In the genomic region with DNA sequence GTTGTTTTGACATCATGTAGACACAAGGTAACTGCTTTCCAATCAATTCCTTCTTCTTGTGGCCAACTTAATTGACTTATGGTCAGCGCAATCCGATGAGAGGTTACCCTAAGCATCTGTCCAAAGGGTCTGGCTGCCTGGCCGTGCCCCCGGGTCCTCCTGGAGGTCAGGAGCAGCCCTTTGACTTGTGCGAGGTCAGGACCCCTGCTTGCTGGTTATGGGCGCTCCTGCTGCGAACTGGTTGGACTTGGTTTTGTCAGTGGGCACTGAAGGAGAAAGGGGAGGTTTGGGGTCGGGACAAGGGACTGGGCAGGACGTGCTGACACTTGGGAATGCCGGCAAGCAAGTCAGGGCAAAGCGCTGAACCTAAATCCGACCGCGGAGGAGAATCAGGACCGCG, we compare ENCODE assay signal across 22 cellular contexts.
"Had no signal": no experiment of that assay in that cellular context is flagged by ENCODE, and none has a peak within 500 bp of the region (broad histone marks: within the 10 kb centered on the region; RNA-seq: fewer than 3 reads in every experiment).

No MANE protein-coding gene starts in this region.

- DNase-seq: IMR-90, Karpas-422, KG1, MG63, NCI-H1092, NCI-H1105 treated with DMSO at 0.1 percent for 48 hours, NCI-H1417 treated with DMSO at 0.1 percent for 48 hours, NCI-H146, NCI-H1694 treated with DMSO at 0.1 percent for 48 hours, NCI-H1930, NCI-H2081, NCI-H2107, NCI-H2227 treated with DMSO at 0.1 percent for 48 hours, NCI-H524, NCI-H69, NCI-H774, Right ventricle myocardium superior, RPMI8226, SIG-M5 had no signal

- H3K4me1 ChIP-seq: SJSA1 had no signal

- ATAC-seq: HepG2 had no signal

- H3K9me3 ChIP-seq: MG63, SJSA1 had no signal

- H3K27ac ChIP-seq: SJSA1, SK-N-MC had no signal

- H3K27me3 ChIP-seq: MG63, SJSA1 had no signal

- H3K36me3 ChIP-seq: MG63, SJSA1 had no signal

- H3K4me3 ChIP-seq: MG63, SJSA1, SK-N-MC had no signal
